Comparison of ENCODE assay signal across 1 cellular context in the genomic region with DNA sequence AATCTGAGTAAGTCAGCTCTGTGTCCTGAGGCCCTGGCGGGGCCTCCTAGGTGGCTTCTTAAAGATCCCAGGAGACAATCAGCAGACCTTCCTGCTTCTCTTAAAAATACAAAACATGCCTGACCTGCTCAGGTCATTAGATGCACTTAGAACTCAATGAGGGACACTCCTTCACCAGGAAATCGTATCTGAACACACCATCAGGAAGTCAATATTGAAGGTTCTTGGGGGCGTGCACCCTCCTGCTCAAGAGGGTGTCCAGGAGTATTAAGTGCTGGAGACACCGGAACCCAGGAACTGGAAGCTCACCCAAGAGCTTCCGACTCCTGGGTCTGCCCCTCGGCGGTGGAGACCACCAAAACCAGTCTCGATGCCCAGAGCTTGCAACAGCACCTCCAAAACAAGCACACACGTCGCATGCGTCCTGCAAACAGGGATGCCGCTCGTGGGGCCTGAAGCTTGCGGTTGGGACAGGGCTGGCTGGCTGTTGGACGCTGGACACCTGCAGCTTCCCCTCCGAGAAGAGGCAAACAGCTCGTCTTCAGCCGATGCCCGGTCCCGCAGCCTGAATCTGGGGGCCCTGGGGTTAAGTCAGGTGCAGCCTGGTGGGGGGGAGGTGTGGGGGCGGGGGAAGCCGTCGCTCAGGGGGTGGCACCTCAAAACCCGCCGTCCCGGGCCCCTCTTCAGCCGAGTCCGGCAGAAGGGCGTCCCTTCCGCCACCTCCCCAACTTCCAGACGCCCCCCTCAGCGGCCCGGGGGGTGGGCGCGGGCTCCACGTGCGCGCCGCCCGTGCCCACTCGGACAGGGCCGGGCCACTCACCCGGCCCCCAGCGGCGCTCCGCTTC.
TF ChIP-seq lines count a peak whose summit lies in the region.

No MANE protein-coding gene starts in this region.

TF ChIP-seq in HEK293, 187 proteins besides CTCF, POLR2A, EP300 and RAD21 (continued from another document):
- TF ChIP-seq, protein P1, sequence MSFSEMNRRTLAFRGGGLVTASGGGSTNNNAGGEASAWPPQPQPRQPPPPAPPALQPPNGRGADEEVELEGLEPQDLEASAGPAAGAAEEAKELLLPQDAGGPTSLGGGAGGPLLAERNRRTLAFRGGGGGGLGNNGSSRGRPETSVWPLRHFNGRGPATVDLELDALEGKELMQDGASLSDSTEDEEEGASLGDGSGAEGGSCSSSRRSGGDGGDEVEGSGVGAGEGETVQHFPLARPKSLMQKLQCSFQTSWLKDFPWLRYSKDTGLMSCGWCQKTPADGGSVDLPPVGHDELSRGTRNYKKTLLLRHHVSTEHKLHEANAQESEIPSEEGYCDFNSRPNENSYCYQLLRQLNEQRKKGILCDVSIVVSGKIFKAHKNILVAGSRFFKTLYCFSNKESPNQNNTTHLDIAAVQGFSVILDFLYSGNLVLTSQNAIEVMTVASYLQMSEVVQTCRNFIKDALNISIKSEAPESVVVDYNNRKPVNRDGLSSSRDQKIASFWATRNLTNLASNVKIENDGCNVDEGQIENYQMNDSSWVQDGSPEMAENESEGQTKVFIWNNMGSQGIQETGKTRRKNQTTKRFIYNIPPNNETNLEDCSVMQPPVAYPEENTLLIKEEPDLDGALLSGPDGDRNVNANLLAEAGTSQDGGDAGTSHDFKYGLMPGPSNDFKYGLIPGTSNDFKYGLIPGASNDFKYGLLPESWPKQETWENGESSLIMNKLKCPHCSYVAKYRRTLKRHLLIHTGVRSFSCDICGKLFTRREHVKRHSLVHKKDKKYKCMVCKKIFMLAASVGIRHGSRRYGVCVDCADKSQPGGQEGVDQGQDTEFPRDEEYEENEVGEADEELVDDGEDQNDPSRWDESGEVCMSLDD (tag by site-specific recombination; IDR thresholded peaks at IDR 0.05) = no peak
- TF ChIP-seq HOXC10 (CRISPR knock-in tag; IDR thresholded peaks at IDR 0.05) (no peak), ZBTB48 (tag by site-specific recombination; IDR thresholded peaks at IDR 0.05) (no peak), ZNF24 (tag by site-specific recombination; IDR thresholded peaks at IDR 0.05) (no peak), ZNF221 (tag by site-specific recombination; IDR thresholded peaks at IDR 0.05; ENCODE audit: borderline replicate concordance) (no peak), ZNF621 (tag by site-specific recombination; IDR thresholded peaks at IDR 0.05) (no peak), ZIC2 (tag by site-specific recombination; IDR thresholded peaks at IDR 0.05) (peak; percentile 52), ZNF133 (tag by site-specific recombination; IDR thresholded peaks at IDR 0.05) (no peak), TRIM28 (IDR thresholded peaks at IDR 0.05; ENCODE audit: borderline replicate concordance, low read length) (no peak), SCRT2 (tag by site-specific recombination; IDR thresholded peaks at IDR 0.05) (no peak), MZF1 (tag by site-specific recombination; IDR thresholded peaks at IDR 0.05; ENCODE audit: borderline replicate concordance) (no peak), ZNF510 (tag by site-specific recombination; IDR thresholded peaks at IDR 0.05; ENCODE audit: insufficient replicate concordance) (no peak), ZNF138 (tag by site-specific recombination; IDR thresholded peaks at IDR 0.05; ENCODE audit: borderline replicate concordance) (no peak), KLF8 (tag by site-specific recombination; IDR thresholded peaks at IDR 0.05) (no peak), ZNF624 (tag by site-specific recombination; IDR thresholded peaks at IDR 0.05) (no peak), ZBTB20 (tag by site-specific recombination; IDR thresholded peaks at IDR 0.05) (peak; percentile 79), ZNF830 (tag by site-specific recombination; IDR thresholded peaks at IDR 0.05; ENCODE audit: low read depth) (no peak), ZNF530 (tag by site-specific recombination; IDR thresholded peaks at IDR 0.05; ENCODE audit: low read depth) (no peak), BCL11A (tag by site-specific recombination; IDR thresholded peaks at IDR 0.05; ENCODE audit: low read depth) (no peak), SCRT1 (tag by site-specific recombination; IDR thresholded peaks at IDR 0.05; ENCODE audit: borderline replicate concordance) (peak; percentile 24; the same call in 1 of the 2 replicates)
- TF ChIP-seq, protein P2, sequence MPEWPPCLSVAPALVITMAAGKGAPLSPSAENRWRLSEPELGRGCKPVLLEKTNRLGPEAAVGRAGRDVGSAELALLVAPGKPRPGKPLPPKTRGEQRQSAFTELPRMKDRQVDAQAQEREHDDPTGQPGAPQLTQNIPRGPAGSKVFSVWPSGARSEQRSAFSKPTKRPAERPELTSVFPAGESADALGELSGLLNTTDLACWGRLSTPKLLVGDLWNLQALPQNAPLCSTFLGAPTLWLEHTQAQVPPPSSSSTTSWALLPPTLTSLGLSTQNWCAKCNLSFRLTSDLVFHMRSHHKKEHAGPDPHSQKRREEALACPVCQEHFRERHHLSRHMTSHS (tag by site-specific recombination; IDR thresholded peaks at IDR 0.05) = no peak
- TF ChIP-seq, protein P3, sequence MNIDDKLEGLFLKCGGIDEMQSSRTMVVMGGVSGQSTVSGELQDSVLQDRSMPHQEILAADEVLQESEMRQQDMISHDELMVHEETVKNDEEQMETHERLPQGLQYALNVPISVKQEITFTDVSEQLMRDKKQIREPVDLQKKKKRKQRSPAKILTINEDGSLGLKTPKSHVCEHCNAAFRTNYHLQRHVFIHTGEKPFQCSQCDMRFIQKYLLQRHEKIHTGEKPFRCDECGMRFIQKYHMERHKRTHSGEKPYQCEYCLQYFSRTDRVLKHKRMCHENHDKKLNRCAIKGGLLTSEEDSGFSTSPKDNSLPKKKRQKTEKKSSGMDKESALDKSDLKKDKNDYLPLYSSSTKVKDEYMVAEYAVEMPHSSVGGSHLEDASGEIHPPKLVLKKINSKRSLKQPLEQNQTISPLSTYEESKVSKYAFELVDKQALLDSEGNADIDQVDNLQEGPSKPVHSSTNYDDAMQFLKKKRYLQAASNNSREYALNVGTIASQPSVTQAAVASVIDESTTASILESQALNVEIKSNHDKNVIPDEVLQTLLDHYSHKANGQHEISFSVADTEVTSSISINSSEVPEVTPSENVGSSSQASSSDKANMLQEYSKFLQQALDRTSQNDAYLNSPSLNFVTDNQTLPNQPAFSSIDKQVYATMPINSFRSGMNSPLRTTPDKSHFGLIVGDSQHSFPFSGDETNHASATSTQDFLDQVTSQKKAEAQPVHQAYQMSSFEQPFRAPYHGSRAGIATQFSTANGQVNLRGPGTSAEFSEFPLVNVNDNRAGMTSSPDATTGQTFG (tag by site-specific recombination; IDR thresholded peaks at IDR 0.05; ENCODE audit: borderline replicate concordance) = no peak
- TF ChIP-seq, protein P4, sequence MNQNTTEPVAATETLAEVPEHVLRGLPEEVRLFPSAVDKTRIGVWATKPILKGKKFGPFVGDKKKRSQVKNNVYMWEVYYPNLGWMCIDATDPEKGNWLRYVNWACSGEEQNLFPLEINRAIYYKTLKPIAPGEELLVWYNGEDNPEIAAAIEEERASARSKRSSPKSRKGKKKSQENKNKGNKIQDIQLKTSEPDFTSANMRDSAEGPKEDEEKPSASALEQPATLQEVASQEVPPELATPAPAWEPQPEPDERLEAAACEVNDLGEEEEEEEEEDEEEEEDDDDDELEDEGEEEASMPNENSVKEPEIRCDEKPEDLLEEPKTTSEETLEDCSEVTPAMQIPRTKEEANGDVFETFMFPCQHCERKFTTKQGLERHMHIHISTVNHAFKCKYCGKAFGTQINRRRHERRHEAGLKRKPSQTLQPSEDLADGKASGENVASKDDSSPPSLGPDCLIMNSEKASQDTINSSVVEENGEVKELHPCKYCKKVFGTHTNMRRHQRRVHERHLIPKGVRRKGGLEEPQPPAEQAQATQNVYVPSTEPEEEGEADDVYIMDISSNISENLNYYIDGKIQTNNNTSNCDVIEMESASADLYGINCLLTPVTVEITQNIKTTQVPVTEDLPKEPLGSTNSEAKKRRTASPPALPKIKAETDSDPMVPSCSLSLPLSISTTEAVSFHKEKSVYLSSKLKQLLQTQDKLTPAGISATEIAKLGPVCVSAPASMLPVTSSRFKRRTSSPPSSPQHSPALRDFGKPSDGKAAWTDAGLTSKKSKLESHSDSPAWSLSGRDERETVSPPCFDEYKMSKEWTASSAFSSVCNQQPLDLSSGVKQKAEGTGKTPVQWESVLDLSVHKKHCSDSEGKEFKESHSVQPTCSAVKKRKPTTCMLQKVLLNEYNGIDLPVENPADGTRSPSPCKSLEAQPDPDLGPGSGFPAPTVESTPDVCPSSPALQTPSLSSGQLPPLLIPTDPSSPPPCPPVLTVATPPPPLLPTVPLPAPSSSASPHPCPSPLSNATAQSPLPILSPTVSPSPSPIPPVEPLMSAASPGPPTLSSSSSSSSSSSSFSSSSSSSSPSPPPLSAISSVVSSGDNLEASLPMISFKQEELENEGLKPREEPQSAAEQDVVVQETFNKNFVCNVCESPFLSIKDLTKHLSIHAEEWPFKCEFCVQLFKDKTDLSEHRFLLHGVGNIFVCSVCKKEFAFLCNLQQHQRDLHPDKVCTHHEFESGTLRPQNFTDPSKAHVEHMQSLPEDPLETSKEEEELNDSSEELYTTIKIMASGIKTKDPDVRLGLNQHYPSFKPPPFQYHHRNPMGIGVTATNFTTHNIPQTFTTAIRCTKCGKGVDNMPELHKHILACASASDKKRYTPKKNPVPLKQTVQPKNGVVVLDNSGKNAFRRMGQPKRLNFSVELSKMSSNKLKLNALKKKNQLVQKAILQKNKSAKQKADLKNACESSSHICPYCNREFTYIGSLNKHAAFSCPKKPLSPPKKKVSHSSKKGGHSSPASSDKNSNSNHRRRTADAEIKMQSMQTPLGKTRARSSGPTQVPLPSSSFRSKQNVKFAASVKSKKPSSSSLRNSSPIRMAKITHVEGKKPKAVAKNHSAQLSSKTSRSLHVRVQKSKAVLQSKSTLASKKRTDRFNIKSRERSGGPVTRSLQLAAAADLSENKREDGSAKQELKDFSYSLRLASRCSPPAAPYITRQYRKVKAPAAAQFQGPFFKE (tag by site-specific recombination; IDR thresholded peaks at IDR 0.05; ENCODE audit: borderline replicate concordance) = no peak
